Comparison of ENCODE assay signal across 14 cellular contexts in the genomic region with DNA sequence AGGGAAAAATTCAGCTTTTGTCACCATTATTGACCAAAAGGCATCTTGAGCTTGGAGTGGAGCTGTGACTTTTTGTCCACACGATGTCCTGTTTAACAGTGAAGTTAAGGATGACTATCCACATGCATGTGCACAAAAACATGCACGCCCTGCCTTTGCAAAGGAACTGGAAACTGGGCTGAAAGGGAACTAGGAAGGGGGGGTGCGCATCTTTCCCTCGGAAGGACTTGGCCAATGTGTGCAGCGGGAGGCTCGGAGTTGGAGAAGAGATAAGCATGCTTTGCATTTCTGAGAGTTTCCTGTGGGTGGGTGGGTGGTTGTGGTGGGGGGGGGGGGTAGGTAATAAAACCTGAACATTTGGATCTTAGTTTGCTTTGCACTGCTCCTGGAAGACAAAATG. TPM values are rescaled to one million over a fixed set of nuclear protein-coding genes. Genes with fewer than 3 reads are reported as not detected.
A peak's percentile ranks its signal among the peaks of the same experiment; 100 is the strongest.
DNase-seq lines count a peak whose midpoint lies in the region; ATAC-seq and TF ChIP-seq lines count a peak whose summit lies in the region.
"Had no signal": no experiment of that assay in that cellular context is flagged by ENCODE, and none has a peak within 500 bp of the region (broad histone marks: within the 10 kb centered on the region; RNA-seq: fewer than 3 reads in every experiment).

No MANE protein-coding gene starts in this region.

- WGBS in mesendoderm (ENCODE audit: extremely low coverage, insufficient coverage, low lambda C conversion rate) = no CpG with 5 or more reads among the region's 6 CpGs
- 5 to 10% (median 8%) methylated on average over 6 of the region's 6 CpGs for WGBS in stomach, 5 donors

- H3K36me3 Mint-ChIP-seq in HFFc6 (ENCODE audit: low read depth) = peaks cover 7% of the 10 kb centered on the region
- H3K36me3 Mint-ChIP-seq: activated naive CD4-positive, alpha-beta T cell treated with anti-CD3 and anti-CD28 coated beads, Interleukin-2, amount 50 U/mL, for 24 hours had no signal

- no peaks in the 10 kb centered on the region for H3K9me3 Mint-ChIP-seq in HFFc6
- H3K9me3 Mint-ChIP-seq: activated naive CD4-positive, alpha-beta T cell treated with anti-CD3 and anti-CD28 coated beads, Interleukin-2, amount 50 U/mL, for 24 hours; T-helper 1 cell treated with Interleukin-12 subunit alpha and Interleukin-12 subunit beta and Interleukin-4 antibody, amounts not matched to agents 30 μg/mL and 1 μg/mL, for 36 hours had no signal

- H2BK120ac ChIP-seq in mesendoderm (ENCODE audit: low read depth, low read length) = no peak overlapping the region

- peak overlapping the region; percentile 56 for H3K4me2 ChIP-seq in mesendoderm (ENCODE audit: low read length)

- no peak for DNase-seq in AG04450 (ENCODE audit: low read depth, low spot score)
- peak; percentile 41 for DNase-seq in HFFc6
- no peak for DNase-seq in coronary artery (ENCODE audit: low spot score)
- DNase-seq in mesendoderm = no peak
- no peak for DNase-seq in NCI-H1694 treated with DMSO at 0.1 percent for 48 hours (lab: John Stamatoyannopoulos, UW)
- no peak for DNase-seq in stimulated activated CD4-positive, alpha-beta T cell treated with anti-CD3 and anti-CD28 coated beads, Interleukin-15, amount 100 ng/mL, for 24 hours
- DNase-seq in stomach = no peak
- DNase-seq: activated CD8-positive, alpha-beta memory T cell treated with anti-CD3 and anti-CD28 coated beads for 24 hours; stimulated activated CD4-positive, alpha-beta T cell treated with anti-CD3 and anti-CD28 coated beads, Interleukin-2, amount 100 ng/mL, for 24 hours had no signal

- CTCF ChIA-PET in AG04450 (lab: Charles Lee) = interaction anchor here (1.4 to 2.9 kb wide), 4 partner anchors 10 to 394 kb away, joined by 3 to 14 read pairs (median 9); no protein-coding TSS in a partner anchor

- no peak overlapping the region for H3K27ac Mint-ChIP-seq in HFFc6
- H3K27ac Mint-ChIP-seq: activated naive CD4-positive, alpha-beta T cell treated with anti-CD3 and anti-CD28 coated beads, Interleukin-2, amount 50 U/mL, for 24 hours; T-helper 1 cell treated with Interleukin-12 subunit alpha and Interleukin-12 subunit beta and Interleukin-4 antibody, amounts not matched to agents 30 μg/mL and 1 μg/mL, for 36 hours had no signal

- no peak overlapping the region for H2BK15ac ChIP-seq in mesendoderm (replicated peaks; ENCODE audit: low read depth)

- no peak overlapping the region for H4K8ac ChIP-seq in mesendoderm (ENCODE audit: low read depth, low read length)

- no peaks in the 10 kb centered on the region; the same call in 1 of the 2 replicates for H3K9me3 ChIP-seq in AG04450 (ENCODE audit: control insufficient read depth, insufficient read depth, low read length)
- H3K9me3 ChIP-seq in stomach = no peaks in the 10 kb centered on the region
- H3K9me3 ChIP-seq: neutrophil had no signal

- H3K27ac ChIP-seq in AG04450 (ENCODE audit: low read depth, low read length) (no peak overlapping the region), coronary artery (no peak overlapping the region), mesendoderm (ENCODE audit: low read depth, low read length) (no peak overlapping the region), stomach (no peak overlapping the region)
- H3K27ac ChIP-seq: neutrophil had no signal

- H3K4ac ChIP-seq in mesendoderm (ENCODE audit: low read depth, low read length) = no peak overlapping the region

- no peaks in the 10 kb centered on the region for H3K79me1 ChIP-seq in mesendoderm (ENCODE audit: low read length)

- no peaks in the 10 kb centered on the region for H3K79me2 ChIP-seq in mesendoderm (ENCODE audit: control insufficient read depth, insufficient read depth, low read length)

- H4K5ac ChIP-seq in mesendoderm (ENCODE audit: low read length) = no peak overlapping the region

- no peak overlapping the region for H3K4me3 Mint-ChIP-seq in HFFc6
- H3K4me3 Mint-ChIP-seq: activated naive CD4-positive, alpha-beta T cell treated with anti-CD3 and anti-CD28 coated beads, Interleukin-2, amount 50 U/mL, for 24 hours; T-helper 1 cell treated with Interleukin-12 subunit alpha and Interleukin-12 subunit beta and Interleukin-4 antibody, amounts not matched to agents 30 μg/mL and 1 μg/mL, for 36 hours had no signal

- peaks cover 24% of the 10 kb centered on the region for H3K4me1 Mint-ChIP-seq in HFFc6 (ENCODE audit: low read depth)
- H3K4me1 Mint-ChIP-seq: activated naive CD4-positive, alpha-beta T cell treated with anti-CD3 and anti-CD28 coated beads, Interleukin-2, amount 50 U/mL, for 24 hours had no signal

- no peaks in the 10 kb centered on the region; the same call in 1 of the 2 replicates for H3K27me3 Mint-ChIP-seq in HFFc6 (ENCODE audit: insufficient read depth)

- H3K27me3 ChIP-seq in AG04450 (ENCODE audit: control insufficient read depth, insufficient read depth, low read length) (no peaks in the 10 kb centered on the region), mesendoderm (ENCODE audit: insufficient read depth, low read length, poor library complexity) (peaks cover 38% of the 10 kb centered on the region), stomach (peaks cover 19 to 100% (median 75%) of the 10 kb centered on the region in 3 donors)

- POLR2A ChIA-PET in AG04450 (lab: Yijun Ruan, JAX) = interaction anchor here (1.4 kb wide), 1 partner anchor 10 kb away, joined by 3 read pairs; no protein-coding TSS in a partner anchor

- no peak overlapping the region for H3K56ac ChIP-seq in mesendoderm (ENCODE audit: low read length)

- no peak overlapping the region for H3K9ac ChIP-seq in mesendoderm (ENCODE audit: low read length)

- no peak overlapping the region for H2BK5ac ChIP-seq in mesendoderm (ENCODE audit: low read length)

- intact Hi-C loops in stomach (cut with DNase I; ENCODE audit: low total_unique reads) = no loop called here

- ATAC-seq in GM19463 (IDR thresholded peaks at IDR 0.05; ENCODE audit: unreplicated experiment) = no peak

- no peak for TF ChIP-seq POLR2A in stomach (IDR thresholded peaks at IDR 0.05)

- no peak overlapping the region for H3K18ac ChIP-seq in mesendoderm (ENCODE audit: low read length)

- H3K4me1 ChIP-seq in mesendoderm (ENCODE audit: control insufficient read depth, low read depth, low read length) = peaks cover 3% of the 10 kb centered on the region
- peaks cover 0 to 29% (median 14%) of the 10 kb centered on the region in 4 donors for H3K4me1 ChIP-seq in stomach

- H3K36me3 ChIP-seq in mesendoderm (ENCODE audit: control insufficient read depth, insufficient read depth, low read length) (no peaks in the 10 kb centered on the region), stomach (no peaks in the 10 kb centered on the region)
- H3K36me3 ChIP-seq: neutrophil had no signal

- TF ChIP-seq CTCF in AG04450 (IDR thresholded peaks at IDR 0.05; ENCODE audit: low read depth, low read length) (no peak), HFFc6 (IDR thresholded peaks at IDR 0.05) (no peak), coronary artery (IDR thresholded peaks at IDR 0.05) (no peak), stomach (IDR thresholded peaks at IDR 0.05) (no peak)

- H2AK5ac ChIP-seq in mesendoderm (ENCODE audit: low read length) = no peak overlapping the region

- no peak overlapping the region for H3K23ac ChIP-seq in mesendoderm (ENCODE audit: low read length)

- peak overlapping the region; percentile 80 for H3K4me3 ChIP-seq in AG04450 (ENCODE audit: low read depth, low read length)
- H3K4me3 ChIP-seq in coronary artery = peak overlapping the region; percentile 65
- H3K4me3 ChIP-seq in mesendoderm (ENCODE audit: low read length) = no peak overlapping the region
- H3K4me3 ChIP-seq in stomach = peak overlapping the region in 2 of 4 donors; percentile 30 to 36

- TF ChIP-seq EP300 in stomach (IDR thresholded peaks at IDR 0.05) = no peak

RNA-seq across cellular contexts. Expression of a gene that starts 0.4 kb away (rescaled TPM):
- 2.3 and 2.8 TPM in 2 replicates for polyA plus RNA-seq in AG04450 (2011; rRNA removed)
- polyA minus RNA-seq in AG04450 (2011; rRNA and poly(A)+ RNA removed) = 4.0 and 6.3 TPM in 2 replicates
- 10 to 100 TPM; 22.2 to 38.2 (median 33.2) TPM for total RNA-seq in HFFc6 (2021; fragmentation: NEBNext Ultra II Directional; extraction: Animal tissue kit (Norgen Biotek cat#: 25700))
- polyA plus RNA-seq in mesendoderm (2013, experiment 1 of 2) = 0.03 TPM
- 0.01 TPM for polyA plus RNA-seq in mesendoderm (2013, experiment 2 of 2)
- 1 to 10 TPM in 1 of 5 donors, under 1 TPM in 1, not detected in 3; 0.45 to 1.7 TPM for total RNA-seq in stomach
- under 1 TPM in 2 of 3 donors, not detected in 1; 0.10 to 0.31 TPM for polyA plus RNA-seq in stomach
- total RNA-seq: subcutaneous adipose tissue had no signal

Comparison
In these comparisons a context has a peak if more than half of its experiments do, and no peak if none do; other contexts are left out.
1. RNA of a gene that starts 0.4 kb away (total RNA-seq): 22.2 to 38.2 TPM in HFFc6; 0.45 to 1.7 TPM in stomach; every median in the first group is over 4 times any median in the second.